In genomic region chr5:57435701-57436134, GRCh38 we compare ENCODE assay signal across 10 cellular contexts. TPM values are rescaled to one million over a fixed set of nuclear protein-coding genes. Genes with fewer than 3 reads are reported as not detected.
DNase-seq lines count a peak whose midpoint lies in the region; ATAC-seq and TF ChIP-seq lines count a peak whose summit lies in the region.
"Had no signal": no experiment of that assay in that cellular context is flagged by ENCODE, and none has a peak within 500 bp of the region (broad histone marks: within the 10 kb centered on the region; RNA-seq: fewer than 3 reads in every experiment).

No MANE protein-coding gene starts in this region.

- TF ChIP-seq EP300 in SK-N-SH (IDR thresholded peaks at IDR 0.05; ENCODE audit: borderline replicate concordance in 1 of 2, low read depth in 1 of 2, low read length in 1 of 2): peak in 1 of 2 experiments; percentile 91; a peak in 2 of 4 replicates

- H3K4me1 Mint-ChIP-seq in activated CD4-positive, alpha-beta memory T cell treated with anti-CD3 and anti-CD28 coated beads, Interleukin-2, amount 10 ng/mL, durations not matched to agents 7 days and 5 days: no peaks in the 10 kb centered on the region

- no peaks in the 10 kb centered on the region for H3K27me3 ChIP-seq in SK-N-SH (ENCODE audit: insufficient read depth)

- H3K9me2 ChIP-seq in SK-N-SH: no peaks in the 10 kb centered on the region

- peak overlapping the region; percentile 87 to 90 for H3K27ac ChIP-seq in SK-N-SH (ENCODE audit: low read depth in 2 of 2, low read length in 1 of 2)

- H3K4me1 ChIP-seq in SK-N-SH (ENCODE audit: control insufficient read depth in 1 of 2, insufficient read depth in 2 of 2, low read depth in 1 of 2, low read length in 1 of 2): peaks cover 2 to 37% of the 10 kb centered on the region in 2 experiments

- no peak overlapping the region for H3K27ac Mint-ChIP-seq in activated CD4-positive, alpha-beta memory T cell treated with anti-CD3 and anti-CD28 coated beads, Interleukin-2, amount 10 ng/mL, durations not matched to agents 7 days and 5 days

- ATAC-seq in GM18873 (IDR thresholded peaks at IDR 0.05; ENCODE audit: low FRiP score, unreplicated experiment): no peak
- ATAC-seq in GM19455 (IDR thresholded peaks at IDR 0.05; ENCODE audit: unreplicated experiment): no peak

- no peaks in the 10 kb centered on the region for H3K36me3 ChIP-seq in SK-N-SH (replicated peaks in 1 of 2; ENCODE audit: control insufficient read depth in 1 of 2, insufficient read depth in 2 of 2, low read length in 1 of 2)

- H3K4me2 ChIP-seq in SK-N-SH: no peak overlapping the region

- H4K20me1 ChIP-seq in SK-N-SH (ENCODE audit: insufficient read depth): no peaks in the 10 kb centered on the region

- no peaks in the 10 kb centered on the region for H3K36me3 Mint-ChIP-seq in activated CD4-positive, alpha-beta memory T cell treated with anti-CD3 and anti-CD28 coated beads, Interleukin-2, amount 10 ng/mL, durations not matched to agents 7 days and 5 days (ENCODE audit: low read depth)

- H2AFZ ChIP-seq in SK-N-SH (ENCODE audit: low read depth): no peak overlapping the region

- no peaks in the 10 kb centered on the region for H3K9me3 Mint-ChIP-seq in activated CD4-positive, alpha-beta memory T cell treated with anti-CD3 and anti-CD28 coated beads, Interleukin-2, amount 10 ng/mL, durations not matched to agents 7 days and 5 days

- peaks cover 4% of the 10 kb centered on the region for H3K27me3 Mint-ChIP-seq in activated CD4-positive, alpha-beta memory T cell treated with anti-CD3 and anti-CD28 coated beads, Interleukin-2, amount 10 ng/mL, durations not matched to agents 7 days and 5 days

- TF ChIP-seq CTCF in SK-N-SH (IDR thresholded peaks at IDR 0.05): no peak
- TF ChIP-seq CTCF in fibroblast of mammary gland (conservative IDR thresholded peaks at IDR 0.05; ENCODE audit: control insufficient read depth, insufficient read depth, low read depth, low read length): no peak

- peak; percentile 70 for DNase-seq in ELR (ENCODE audit: low read depth)
- DNase-seq in SK-N-SH: no peak
- peak; percentile 80 for DNase-seq in fibroblast of mammary gland (ENCODE audit: low read depth)
- peak; percentile 96 for DNase-seq in renal cortical epithelial cell (ENCODE audit: low read depth)
- no peak for DNase-seq in activated naive CD4-positive, alpha-beta T cell (lab: John Stamatoyannopoulos, UW)
- no peak for DNase-seq in activated CD4-positive, alpha-beta memory T cell treated with anti-CD3 and anti-CD28 coated beads, Interleukin-2, amount 10 ng/mL, durations not matched to agents 7 days and 5 days
- DNase-seq: islet precursor cell, posterior cingulate gyrus had no signal

- H3K4me3 Mint-ChIP-seq in activated CD4-positive, alpha-beta memory T cell treated with anti-CD3 and anti-CD28 coated beads, Interleukin-2, amount 10 ng/mL, durations not matched to agents 7 days and 5 days: no peak overlapping the region

- no peaks in the 10 kb centered on the region for H3K79me2 ChIP-seq in SK-N-SH (ENCODE audit: insufficient read depth)

- peaks cover 36% of the 10 kb centered on the region for H3F3A ChIP-seq in SK-N-SH (replicated peaks; ENCODE audit: insufficient read depth)

- H3K9ac ChIP-seq in SK-N-SH: peak overlapping the region; percentile 27; the same call in 1 of the 2 replicates

- CTCF ChIA-PET in SK-N-SH (lab: Yijun Ruan, JAX): no interaction called here
- CTCF ChIA-PET in activated CD4-positive, alpha-beta memory T cell treated with anti-CD3 and anti-CD28 coated beads, Interleukin-2, amount 10 ng/mL, durations not matched to agents 7 days and 5 days (lab: Charles Lee): no interaction called here

- 5% methylated on average over 2 of the region's 2 CpGs for WGBS in SK-N-SH (ENCODE audit: low lambda C conversion rate)

- no peak for TF ChIP-seq RAD21 in SK-N-SH (IDR thresholded peaks at IDR 0.05; ENCODE audit: low read length)

- H3K4me3 ChIP-seq in SK-N-SH (ENCODE audit: low read depth in 2 of 2, low read length in 1 of 2) (no peak overlapping the region), fibroblast of mammary gland (ENCODE audit: control insufficient read depth, low read depth, low read length) (no peak overlapping the region)

- POLR2A ChIA-PET in SK-N-SH (lab: Yijun Ruan, JAX): no interaction called here
- POLR2A ChIA-PET in activated CD4-positive, alpha-beta memory T cell treated with anti-CD3 and anti-CD28 coated beads, Interleukin-2, amount 10 ng/mL, durations not matched to agents 7 days and 5 days (lab: Charles Lee): no interaction called here

- H3K9me3 ChIP-seq in SK-N-SH: no peaks in the 10 kb centered on the region

TF ChIP-seq in SK-N-SH, 30 proteins besides CTCF, POLR2A, EP300 and RAD21 (continues in another document):
- TF ChIP-seq FOXM1 (IDR thresholded peaks at IDR 0.05; ENCODE audit: low read depth): peak; percentile 88
- TF ChIP-seq RCOR1 (IDR thresholded peaks at IDR 0.05; ENCODE audit: low read length): no peak
- TF ChIP-seq MXI1 (IDR thresholded peaks at IDR 0.05; ENCODE audit: low read depth, low read length): no peak
- peak; percentile 94 for TF ChIP-seq TCF12 (IDR thresholded peaks at IDR 0.05)
- TF ChIP-seq IRF3 (IDR thresholded peaks at IDR 0.05; ENCODE audit: low read depth, low read length): no peak
- no peak for TF ChIP-seq ZBTB33 (IDR thresholded peaks at IDR 0.05; ENCODE audit: borderline replicate concordance, low read depth)
- no peak for TF ChIP-seq NRF1 (IDR thresholded peaks at IDR 0.05; ENCODE audit: low read depth, low read length)
- no peak for TF ChIP-seq TAF1 (IDR thresholded peaks at IDR 0.05; ENCODE audit: borderline replicate concordance, low read depth, low read length)
- no peak for TF ChIP-seq CHD2 (IDR thresholded peaks at IDR 0.05; ENCODE audit: low read length, partially characterized antibody)
- TF ChIP-seq POLR2AphosphoS5 (IDR thresholded peaks at IDR 0.05; ENCODE audit: low read depth, low read length): peak; percentile 51; the same call in 1 of the 2 replicates
- TF ChIP-seq REST (IDR thresholded peaks at IDR 0.05; ENCODE audit: low read depth, low read length): no peak
- no peak for TF ChIP-seq YY1 (IDR thresholded peaks at IDR 0.05; ENCODE audit: low read depth)
- no peak for TF ChIP-seq GABPA (IDR thresholded peaks at IDR 0.05; ENCODE audit: low read depth)

RNA-seq across cellular contexts. Expression of gene ACTBL2, which starts 46.9 kb away (rescaled TPM):
- polyA plus RNA-seq in SK-N-SH (2012; rRNA removed): 0.99 and 1.0 TPM in 2 replicates
- 0.80 and 0.85 TPM in 2 replicates for polyA plus RNA-seq in SK-N-SH (2012; cell fraction: cytosol; rRNA removed)
- polyA plus RNA-seq in SK-N-SH (2012; cell fraction: nucleus; rRNA removed): 0.65 and 1.1 TPM in 2 replicates
- 5.6 and 8.0 TPM in 2 replicates for total RNA-seq in renal cortical epithelial cell
- total RNA-seq in activated CD4-positive, alpha-beta memory T cell treated with anti-CD3 and anti-CD28 coated beads, Interleukin-2, amount 10 ng/mL, durations not matched to agents 7 days and 5 days: not detected

Comparison
In these comparisons a context has a peak if more than half of its experiments do, and no peak if none do; other contexts are left out.
1. DNase-seq: peak in ELR (single experiment), fibroblast of mammary gland (single experiment) and renal cortical epithelial cell (single experiment); none in SK-N-SH (single experiment), activated naive CD4-positive, alpha-beta T cell (0 of 4) and activated CD4-positive, alpha-beta memory T cell treated with anti-CD3 and anti-CD28 coated beads, Interleukin-2, amount 10 ng/mL, durations not matched to agents 7 days and 5 days (single experiment).